8 cellular contexts compared by ENCODE assay signal in genomic region chr20:44959896-44960852, GRCh38. TPM values are rescaled to one million over a fixed set of nuclear protein-coding genes. Genes with fewer than 3 reads are reported as not detected.
DNase-seq lines count a peak whose midpoint lies in the region; ATAC-seq and TF ChIP-seq lines count a peak whose summit lies in the region.

Gene TOMM34, minus strand, starts transcription at chr20:44960397. Its CDS starts 64 bp downstream, at chr20:44960333.

- H3K9me3 ChIP-seq in psoas muscle: no peaks in the 10 kb centered on the region
- no peaks in the 10 kb centered on the region for H3K9me3 ChIP-seq in uterus

- H3K4me3 ChIP-seq in psoas muscle: peak within 1 kb of the TSS; percentile 99
- H3K4me3 ChIP-seq in uterus: peak within 1 kb of the TSS; percentile 51 to 72

- 0 to 1% (median 0%) methylated on average over 56 to 66 of the region's 66 CpGs for WGBS in psoas muscle, 3 donors

- H3K36me3 ChIP-seq in psoas muscle (ENCODE audit: insufficient read depth in 1 of 2, low read depth in 1 of 2) (peaks cover 4 to 21% of the 10 kb centered on the region in 2 donors), uterus (no peaks in the 10 kb centered on the region)

- ATAC-seq in GM18502 (IDR thresholded peaks at IDR 0.05; ENCODE audit: poor library complexity, unreplicated experiment) (peak; percentile 87), HG02970 (IDR thresholded peaks at IDR 0.05; ENCODE audit: low FRiP score, unreplicated experiment) (peak; percentile 73), left ventricle myocardium superior (peak; percentile 99), psoas muscle (peak; percentile 98 to 99 (median 98))

- peaks cover 12% of the 10 kb centered on the region for H3K4me1 ChIP-seq in psoas muscle
- H3K4me1 ChIP-seq in uterus: no peaks in the 10 kb centered on the region

- DNase-seq in NCI-H1930 (lab: John Stamatoyannopoulos, UW) (peak; percentile 94 to 97), anterior cingulate cortex (lab: John Stamatoyannopoulos, UW) (peak; percentile 29 to 95 (median 88)), left ventricle myocardium superior (peak; percentile 99), psoas muscle (peak; percentile 96), uterus (peak; percentile 92 to 94)

- intact Hi-C loops in T-helper 2 cell treated with Interferon-gamma antibody and Interleukin-4, amounts not matched to agents 100 ng/mL and 5 ng/mL, for 36 hours (cut with micrococcal nuclease): loop anchor here (5.0 to 10.0 kb wide), 4 partner anchors 32 to 743 kb away; partner anchors contain the start of genes ADA and SYS1
- intact Hi-C loops in left ventricle myocardium superior (cut with micrococcal nuclease) (no loop called here), psoas muscle (cut with DNase I) (loop anchor here in 1 of 2 donors (5.0 kb wide), 1 partner anchor 73 kb away; the partner anchor contains the start of gene YWHAB), uterus (cut with DNase I; ENCODE audit: low total_unique reads) (loop anchor here (10.0 kb wide), 1 partner anchor 75 kb away; the partner anchor contains the start of gene YWHAB)

- TF ChIP-seq POLR2A in uterus (IDR thresholded peaks at IDR 0.05): peak; percentile 75 to 84

- H3K27me3 ChIP-seq in psoas muscle (ENCODE audit: insufficient read depth in 3 of 3, low read length in 2 of 3) (no peaks in the 10 kb centered on the region), uterus (no peaks in the 10 kb centered on the region)

- TF ChIP-seq CTCF in psoas muscle (IDR thresholded peaks at IDR 0.05) (peak; percentile 6), uterus (IDR thresholded peaks at IDR 0.05) (peak in 2 of 4 experiments; percentile 12 to 16)

- H3K27ac ChIP-seq in psoas muscle (peak within 1 kb of the TSS; percentile 86), uterus (peak within 1 kb of the TSS; percentile 71 to 83)

RNA-seq across cellular contexts. Expression of gene TOMM34, which starts in this region (rescaled TPM):
- total RNA-seq in T-helper 2 cell treated with Interferon-gamma antibody and Interleukin-4, amounts not matched to agents 100 ng/mL and 5 ng/mL, for 36 hours: 23.7 and 24.0 TPM in 2 replicates
- total RNA-seq in left ventricle myocardium superior (9.6 TPM), psoas muscle (10 to 100 TPM in 3 of 4 donors, 1 to 10 TPM in 1; 9.6 to 18.3 (median 14.5) TPM), uterus (10 to 100 TPM; 11.1 to 15.6 (median 12.5) TPM)
- polyA plus RNA-seq in psoas muscle: 10 to 100 TPM; 10.4 to 38.0 (median 17.6) TPM

Comparison
In these comparisons a context has a peak if more than half of its experiments do, and no peak if none do; other contexts are left out.
1. Peak in every context shown above with its lines: DNase-seq, ATAC-seq, H3K4me3 ChIP-seq and H3K27ac ChIP-seq.